Comparison of ENCODE assay signal across 14 cellular contexts in the genomic region with DNA sequence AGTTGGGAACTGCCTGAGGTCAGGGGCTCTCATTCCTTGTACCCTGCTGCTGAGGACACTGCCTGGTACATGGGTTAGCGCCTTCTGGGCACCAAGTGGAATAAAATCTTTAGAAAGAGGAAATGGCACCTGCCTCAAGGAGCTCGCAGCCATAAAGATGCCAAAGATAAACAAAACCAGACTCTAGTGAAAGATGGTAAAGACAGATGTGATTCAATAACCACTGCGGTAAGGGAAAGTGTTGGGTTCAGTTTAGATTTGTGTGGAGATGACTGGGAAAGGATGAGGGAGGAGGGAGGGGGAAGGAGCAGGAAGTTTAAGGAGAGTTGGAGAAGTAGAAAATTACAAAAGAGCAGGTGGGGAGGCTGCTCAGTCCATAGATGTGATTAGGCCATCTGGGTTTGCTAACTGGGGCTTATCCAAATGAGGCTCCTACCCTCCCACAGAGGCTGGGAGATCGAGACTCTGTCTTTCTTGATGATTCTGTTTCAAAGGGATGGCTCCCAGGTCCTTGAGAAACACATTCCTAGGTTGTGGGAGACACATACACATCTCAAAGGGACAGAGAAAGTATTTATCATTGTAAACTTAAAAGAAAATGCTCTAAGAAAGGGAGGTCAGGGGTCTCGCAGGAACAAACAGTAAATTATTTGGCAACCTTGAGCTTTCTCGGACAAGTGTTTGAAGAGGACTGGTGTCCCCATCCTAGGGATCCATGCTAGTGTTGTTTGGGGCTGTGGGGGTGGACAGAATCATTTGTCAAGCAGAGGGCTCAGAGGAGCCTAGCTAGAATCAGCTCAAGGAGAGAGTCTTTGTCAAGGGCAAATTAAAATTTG.
DNase-seq lines count a peak whose midpoint lies in the region; ATAC-seq and TF ChIP-seq lines count a peak whose summit lies in the region.
"Had no signal": no experiment of that assay in that cellular context is flagged by ENCODE, and none has a peak within 500 bp of the region (broad histone marks: within the 10 kb centered on the region; RNA-seq: fewer than 3 reads in every experiment).

No MANE protein-coding gene starts in this region.

- H3K4me3 ChIP-seq in HUES48 (ENCODE audit: low read depth, low read length) (no peak overlapping the region), neutrophil (ENCODE audit: low read depth in 1 of 2, low read length in 1 of 2) (no peak overlapping the region), osteoblast (ENCODE audit: insufficient read depth, low read length) (no peak overlapping the region)

- TF ChIP-seq CTCF in VCaP (conservative IDR thresholded peaks at IDR 0.05) (no peak), neutrophil (IDR thresholded peaks at IDR 0.05) (no peak), osteoblast (IDR thresholded peaks at IDR 0.05; ENCODE audit: extremely low read depth, low read depth, low read length) (no peak)

- no peak for ATAC-seq in GM19395 (IDR thresholded peaks at IDR 0.05; ENCODE audit: unreplicated experiment)

- DNase-seq in NCI-H524 (lab: John Stamatoyannopoulos, UW) (peak; percentile 8 to 67), NCI-H524 treated with DMSO at 0.1 percent for 48 hours (lab: John Stamatoyannopoulos, UW) (no peak), AG20443 (ENCODE audit: low spot score) (no peak), osteoblast (ENCODE audit: insufficient read length, low spot score, missing footprints) (no peak)
- DNase-seq: 8988T; DMS53; foreskin fibroblast; KG1; NCI-H510A; stimulated activated naive CD4-positive, alpha-beta T cell treated with Interleukin-2 at 50 U/mL for 16 hours had no signal

- H3K36me3 ChIP-seq in HUES48 (ENCODE audit: control insufficient read depth, insufficient read depth, low read length) (no peaks in the 10 kb centered on the region), neutrophil (peaks cover 98% of the 10 kb centered on the region), osteoblast (ENCODE audit: insufficient read depth, low read length) (peaks cover 20% of the 10 kb centered on the region)

- no peaks in the 10 kb centered on the region for H4K20me1 ChIP-seq in osteoblast (ENCODE audit: insufficient read depth, low read length)

- peaks cover 20% of the 10 kb centered on the region for H3K4me1 ChIP-seq in HUES48 (ENCODE audit: control insufficient read depth, insufficient read depth, low read length)
- H3K4me1 ChIP-seq in neutrophil (ENCODE audit: control insufficient read depth in 1 of 2, insufficient read depth in 1 of 2, low read depth in 1 of 2, low read length in 1 of 2), result no peaks in the 10 kb centered on the region
- H3K4me1 ChIP-seq in osteoblast (ENCODE audit: insufficient read depth, low read length), result no peaks in the 10 kb centered on the region

- H3K9me3 ChIP-seq in HUES48 (ENCODE audit: control insufficient read depth, insufficient read depth, low read length) (no peaks in the 10 kb centered on the region), neutrophil (no peaks in the 10 kb centered on the region), osteoblast (ENCODE audit: low read depth, low read length) (no peaks in the 10 kb centered on the region)

- H3K27ac ChIP-seq in HUES48 (ENCODE audit: low read depth, low read length) (peak overlapping the region; percentile 79), VCaP (peak overlapping the region; percentile 23), neutrophil (peak overlapping the region; percentile 50), osteoblast (ENCODE audit: low read depth, low read length) (no peak overlapping the region)

- no peaks in the 10 kb centered on the region for H3K27me3 ChIP-seq in HUES48 (ENCODE audit: control insufficient read depth, insufficient read depth, low read length)
- H3K27me3 ChIP-seq in neutrophil, result no peaks in the 10 kb centered on the region
- H3K27me3 ChIP-seq in osteoblast (ENCODE audit: insufficient read depth, low read length), result no peaks in the 10 kb centered on the region

- no peak overlapping the region for H3K9ac ChIP-seq in HUES48 (ENCODE audit: low read depth, low read length)

- H2AFZ ChIP-seq in osteoblast (ENCODE audit: low read length), result no peak overlapping the region

- no peak overlapping the region for H3K4me2 ChIP-seq in osteoblast (ENCODE audit: insufficient read depth, low read length)

- no peaks in the 10 kb centered on the region for H3K79me2 ChIP-seq in osteoblast (ENCODE audit: insufficient read depth, low read length)

Comparison
In these comparisons a context has a peak if more than half of its experiments do, and no peak if none do; other contexts are left out.
1. DNase-seq: peak in NCI-H524 (2 of 2); none in NCI-H524 treated with DMSO at 0.1 percent for 48 hours (single experiment), AG20443 (single experiment) and osteoblast (single experiment).